31 cellular contexts compared by ENCODE assay signal in the genomic region with DNA sequence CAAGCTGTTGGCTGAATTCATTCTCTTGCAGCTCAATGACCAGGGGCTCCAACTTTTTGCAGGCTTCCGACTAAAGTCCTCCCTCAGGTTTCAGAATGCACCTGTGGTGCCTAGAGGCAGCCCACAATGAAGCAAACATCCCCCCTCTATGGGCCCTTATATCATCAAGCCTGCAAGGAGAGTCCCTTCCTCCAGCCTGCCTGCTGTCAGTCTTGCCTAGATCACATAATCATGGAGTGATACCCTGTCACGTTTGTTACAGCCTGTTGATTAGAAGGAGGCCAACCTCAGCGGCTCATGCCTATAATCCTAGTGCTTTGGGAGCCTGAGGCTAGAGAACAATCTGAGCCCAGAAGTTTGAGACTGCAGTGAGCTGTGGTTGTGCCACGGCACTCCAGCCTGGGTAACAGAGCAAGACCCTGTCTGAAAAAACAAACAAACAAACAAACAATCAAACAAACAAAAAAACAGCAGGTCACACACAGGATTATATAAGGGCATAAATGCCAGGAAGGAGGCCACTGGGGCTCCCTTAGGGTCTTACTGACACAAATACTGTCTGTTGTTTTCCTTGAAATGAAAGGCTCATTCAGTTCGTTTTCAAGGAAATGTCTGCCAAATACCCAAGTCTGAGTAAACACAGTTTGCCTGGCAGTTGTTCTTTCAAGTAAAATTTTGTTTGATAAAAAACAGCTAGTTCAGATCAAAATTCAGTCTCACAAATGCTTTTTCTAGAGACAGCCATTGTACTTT. TPM values are rescaled to one million over a fixed set of nuclear protein-coding genes. Genes with fewer than 3 reads are reported as not detected.
DNase-seq lines count a peak whose midpoint lies in the region; ATAC-seq lines count a peak whose summit lies in the region.
"Had no signal": no experiment of that assay in that cellular context is flagged by ENCODE, and none has a peak within 500 bp of the region (broad histone marks: within the 10 kb centered on the region; RNA-seq: fewer than 3 reads in every experiment).

No MANE protein-coding gene starts in this region.

- ATAC-seq in HG02678 (IDR thresholded peaks at IDR 0.05; ENCODE audit: unreplicated experiment) = no peak
- no peak for ATAC-seq in HG02973 (IDR thresholded peaks at IDR 0.05; ENCODE audit: unreplicated experiment)
- ATAC-seq: esophagus mucosa; left colon; stimulated activated naive CD8-positive, alpha-beta T cell treated with anti-CD3 and anti-CD28 coated beads, Interleukin-15, amount 100 ng/mL, for 72 hours had no signal

- DNase-seq in NCI-H2171 treated with DMSO at 0.1 percent for 48 hours (lab: John Stamatoyannopoulos, UW) (peak; percentile 26), NCI-H2171 (lab: John Stamatoyannopoulos, UW) (no peak), left kidney (ENCODE audit: low read depth, low spot score) (peak; percentile 3)
- no peak for DNase-seq in stimulated activated CD4-positive, alpha-beta T cell treated with anti-CD3 and anti-CD28 coated beads, Interleukin-4, amount 100 ng/mL, for 1 hour
- DNase-seq: activated CD4-positive, alpha-beta T cell treated with anti-CD3 and anti-CD28 coated beads, Interleukin-2, amount 50 U/mL, for 1 hour; activated naive CD4-positive, alpha-beta T cell treated with anti-CD3 and anti-CD28 coated beads, Interleukin-2, amount 10 ng/mL, durations not matched to agents 7 days and 5 days; amniotic stem cell; CD4-positive, alpha-beta memory T cell; colonic mucosa; DMS153; effector memory CD4-positive, alpha-beta T cell; HCEC 1CT; KG1; left colon; mesenchymal stem cell; MM.1S; NCI-H1436; NCI-H510A treated with DMSO at 0.1 percent for 48 hours; NK-92 treated with Interleukin-12 subunit alpha and Interleukin-12 subunit beta, amount 100 ng/mL, for 24 hours; PC-9; SHP77; stimulated activated naive CD8-positive, alpha-beta T cell treated with anti-CD3 and anti-CD28 coated beads, Interleukin-15, amount 100 ng/mL, for 72 hours; tibial artery had no signal

- H3K27ac ChIP-seq in cingulate gyrus (ENCODE audit: low read depth, low read length) (peak overlapping the region; percentile 84), temporal lobe (ENCODE audit: low read depth, low read length) (peak overlapping the region; percentile 81)
- H3K27ac ChIP-seq: breast epithelium, colonic mucosa, PC-9, skin epidermis, tibial artery had no signal

RNA-seq across cellular contexts. Expression of gene SPRR3, which starts 4.7 kb away (rescaled TPM):
- not detected for total RNA-seq in temporal lobe
- total RNA-seq: breast epithelium; CD4-positive, alpha-beta memory T cell; colonic mucosa; frontal cortex; left colon had no signal

RNA-seq across cellular contexts. Expression of gene SPRR1A, which starts 12.9 kb away (rescaled TPM):
- not detected for total RNA-seq in temporal lobe
- total RNA-seq: breast epithelium; CD4-positive, alpha-beta memory T cell; colonic mucosa; frontal cortex; left colon; PC-9 had no signal

RNA-seq across cellular contexts. Expression of gene SPRR4, which starts 26.4 kb away (rescaled TPM):
- total RNA-seq in temporal lobe = not detected
- total RNA-seq: breast epithelium; CD4-positive, alpha-beta memory T cell; colonic mucosa; esophagus mucosa; frontal cortex; left colon; PC-9 had no signal

RNA-seq across cellular contexts. Expression of gene SPRR1B, which starts 34.2 kb away (rescaled TPM):
- not detected for total RNA-seq in temporal lobe
- total RNA-seq: breast epithelium; CD4-positive, alpha-beta memory T cell; colonic mucosa; frontal cortex; left colon; PC-9 had no signal

RNA-seq across cellular contexts. Expression of gene SPRR2D, which starts 44.1 kb away (rescaled TPM):
- not detected for total RNA-seq in temporal lobe
- total RNA-seq: breast epithelium; CD4-positive, alpha-beta memory T cell; colonic mucosa; frontal cortex; left colon; PC-9 had no signal

Comparison
In these comparisons a context has a peak if more than half of its experiments do, and no peak if none do; other contexts are left out.
1. DNase-seq: peak in NCI-H2171 treated with DMSO at 0.1 percent for 48 hours (single experiment) and left kidney (single experiment); none in NCI-H2171 (single experiment) and stimulated activated CD4-positive, alpha-beta T cell treated with anti-CD3 and anti-CD28 coated beads, Interleukin-4, amount 100 ng/mL, for 1 hour (single experiment).